ENCODE assay signal across 2 cellular contexts in the genomic region with DNA sequence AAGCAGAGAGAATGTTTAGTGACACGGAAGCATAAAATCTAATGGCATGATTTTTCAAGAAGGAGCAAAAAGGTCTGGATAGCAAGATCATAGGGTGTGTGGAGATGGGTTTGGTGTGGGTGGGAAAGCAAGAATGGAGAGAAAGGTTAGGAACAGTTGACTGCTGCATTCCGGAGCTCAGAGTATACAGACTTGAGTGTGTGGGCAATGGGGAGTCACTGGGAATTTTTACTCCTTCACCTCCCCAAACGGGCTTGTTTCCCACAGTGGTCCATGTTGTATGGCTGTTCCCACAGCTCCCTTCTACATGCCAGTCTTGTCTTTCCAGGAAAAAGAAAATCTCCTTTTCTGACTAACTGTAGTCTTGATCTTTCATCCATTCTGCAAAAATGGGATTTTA.
TF ChIP-seq lines count a peak whose summit lies in the region.

No MANE protein-coding gene starts in this region.

TF ChIP-seq in HepG2, 621 proteins besides CTCF, POLR2A, EP300 and RAD21 (continued from another document):
- TF ChIP-seq GZF1 (CRISPR knock-in tag; IDR thresholded peaks at IDR 0.05) (no peak), ZNF160 (CRISPR knock-in tag; IDR thresholded peaks at IDR 0.05) (no peak)

TF ChIP-seq in SK-N-SH, 30 proteins besides CTCF, POLR2A, EP300 and RAD21 (continued from another document):
- TF ChIP-seq, protein P1, sequence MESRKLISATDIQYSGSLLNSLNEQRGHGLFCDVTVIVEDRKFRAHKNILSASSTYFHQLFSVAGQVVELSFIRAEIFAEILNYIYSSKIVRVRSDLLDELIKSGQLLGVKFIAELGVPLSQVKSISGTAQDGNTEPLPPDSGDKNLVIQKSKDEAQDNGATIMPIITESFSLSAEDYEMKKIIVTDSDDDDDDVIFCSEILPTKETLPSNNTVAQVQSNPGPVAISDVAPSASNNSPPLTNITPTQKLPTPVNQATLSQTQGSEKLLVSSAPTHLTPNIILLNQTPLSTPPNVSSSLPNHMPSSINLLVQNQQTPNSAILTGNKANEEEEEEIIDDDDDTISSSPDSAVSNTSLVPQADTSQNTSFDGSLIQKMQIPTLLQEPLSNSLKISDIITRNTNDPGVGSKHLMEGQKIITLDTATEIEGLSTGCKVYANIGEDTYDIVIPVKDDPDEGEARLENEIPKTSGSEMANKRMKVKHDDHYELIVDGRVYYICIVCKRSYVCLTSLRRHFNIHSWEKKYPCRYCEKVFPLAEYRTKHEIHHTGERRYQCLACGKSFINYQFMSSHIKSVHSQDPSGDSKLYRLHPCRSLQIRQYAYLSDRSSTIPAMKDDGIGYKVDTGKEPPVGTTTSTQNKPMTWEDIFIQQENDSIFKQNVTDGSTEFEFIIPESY (IDR thresholded peaks at IDR 0.05; ENCODE audit: borderline replicate concordance, low read depth) = no peak
- TF ChIP-seq YY1 (IDR thresholded peaks at IDR 0.05; ENCODE audit: low read depth) (no peak), RFX5 (IDR thresholded peaks at IDR 0.05; ENCODE audit: low read length) (no peak), TAF1 (IDR thresholded peaks at IDR 0.05; ENCODE audit: borderline replicate concordance, low read depth, low read length) (no peak), CHD2 (IDR thresholded peaks at IDR 0.05; ENCODE audit: low read length, partially characterized antibody) (no peak), TEAD4 (IDR thresholded peaks at IDR 0.05; ENCODE audit: borderline replicate concordance, insufficient read depth) (no peak), FOXM1 (IDR thresholded peaks at IDR 0.05; ENCODE audit: low read depth) (no peak), GATA2 (CRISPR knock-in tag; IDR thresholded peaks at IDR 0.05) (no peak), POLR2AphosphoS5 (IDR thresholded peaks at IDR 0.05; ENCODE audit: low read depth, low read length) (no peak), MXI1 (IDR thresholded peaks at IDR 0.05; ENCODE audit: low read depth, low read length) (no peak), GABPA (IDR thresholded peaks at IDR 0.05; ENCODE audit: low read depth) (no peak), RXRA (IDR thresholded peaks at IDR 0.05; ENCODE audit: borderline replicate concordance, low read depth) (no peak)
- TF ChIP-seq, protein P2, sequence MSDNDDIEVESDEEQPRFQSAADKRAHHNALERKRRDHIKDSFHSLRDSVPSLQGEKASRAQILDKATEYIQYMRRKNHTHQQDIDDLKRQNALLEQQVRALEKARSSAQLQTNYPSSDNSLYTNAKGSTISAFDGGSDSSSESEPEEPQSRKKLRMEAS (IDR thresholded peaks at IDR 0.05; ENCODE audit: low read depth) = no peak
TF ChIP-seq in SK-N-SH: peak in this region for 0.
